In genomic region chr20:30175681-30176080, GRCh38 we compare ENCODE assay signal across 8 cellular contexts.
"Had no signal": no experiment of that assay in that cellular context is flagged by ENCODE, and none has a peak within 500 bp of the region (broad histone marks: within the 10 kb centered on the region; RNA-seq: fewer than 3 reads in every experiment).

No MANE protein-coding gene starts in this region.

- ATAC-seq: GM12878 had no signal

- DNase-seq: GDM1, GF-D8 had no signal

- FAIRE-seq: G401.6, GM12878, GM12891, GM12892, GM18507, GM19239 had no signal

- H3K4me3 ChIP-seq: GM12878 had no signal
